ENCODE assay signal across 8 cellular contexts in genomic region chr1:162213281-162213909, GRCh38.
DNase-seq lines count a peak whose midpoint lies in the region; ATAC-seq and TF ChIP-seq lines count a peak whose summit lies in the region.
"Had no signal": no experiment of that assay in that cellular context is flagged by ENCODE, and none has a peak within 500 bp of the region (broad histone marks: within the 10 kb centered on the region; RNA-seq: fewer than 3 reads in every experiment).

No MANE protein-coding gene starts in this region.

- in situ Hi-C loops in transverse colon (cut with MboI; ENCODE audit: low pct_ligation_motif_present in 1 of 4, low pct_unique_long_range_greater_than_20kb in 1 of 4, low sequenced_read_pairs in 3 of 4) = no loop called here

- 0 out of 2 replicates have a peak overlapping the region, but pooled peaks have one; percentile 1 for H2AFZ ChIP-seq in PC-3 (ENCODE audit: low read length)

- peak; percentile 94 for DNase-seq in PC-3
- DNase-seq in epithelial cell of proximal tubule (ENCODE audit: low read depth) = peak; percentile 33
- DNase-seq in mesothelial cell of epicardium (ENCODE audit: low spot score in 2 of 2, unreplicated experiment in 2 of 2) = no peak
- peak; percentile 70 for DNase-seq in transverse colon
- no peak for DNase-seq in effector CD8-positive, alpha-beta T cell (lab: John Stamatoyannopoulos, UW)
- DNase-seq in GF-D8 (lab: John Stamatoyannopoulos, UW) = no peak
- DNase-seq: activated CD4-positive, alpha-beta T cell treated with anti-CD3 and anti-CD28 coated beads for 1 hour had no signal

- H3K27ac ChIP-seq in PC-3 (ENCODE audit: low read length) (no peak overlapping the region), transverse colon (peak overlapping the region; percentile 56 to 85 (median 67))

- TF ChIP-seq CTCF in PC-3 (conservative IDR thresholded peaks at IDR 0.05; ENCODE audit: low read depth, low read length) (no peak), epithelial cell of proximal tubule (conservative IDR thresholded peaks at IDR 0.05; ENCODE audit: low read depth, low read length) (no peak), mesothelial cell of epicardium (IDR thresholded peaks at IDR 0.05; ENCODE audit: unreplicated experiment) (no peak), transverse colon (IDR thresholded peaks at IDR 0.05) (no peak)

- H3K4me1 Mint-ChIP-seq in mesothelial cell of epicardium = peaks cover 40% of the 10 kb centered on the region

- H3K4me2 ChIP-seq in PC-3 (ENCODE audit: low read length) = peak overlapping the region; percentile 39

- WGBS in transverse colon (ENCODE audit: low coverage in 1 of 2), 2 donors = 14 to 32% methylated on average over 1 to 7 of the region's 7 CpGs

- no peak for TF ChIP-seq POLR2A in transverse colon (IDR thresholded peaks at IDR 0.05)

- no peaks in the 10 kb centered on the region for H3F3A ChIP-seq in PC-3 (ENCODE audit: low read length, unreplicated experiment)

- H3K27me3 ChIP-seq in PC-3 (ENCODE audit: low read length) = no peaks in the 10 kb centered on the region
- no peaks in the 10 kb centered on the region for H3K27me3 ChIP-seq in transverse colon

- H4K20me1 ChIP-seq in PC-3 (ENCODE audit: low read length) = 0 out of 2 replicates have a peak, but pooled peaks cover 3% of the 10 kb centered on the region

- H3K36me3 ChIP-seq in PC-3 (ENCODE audit: low read depth, low read length) (no peaks in the 10 kb centered on the region), transverse colon (no peaks in the 10 kb centered on the region)

- H3K4me1 ChIP-seq in PC-3 (ENCODE audit: insufficient read depth, low read length) (peaks cover 19% of the 10 kb centered on the region), transverse colon (peaks cover 18 to 56% (median 34%) of the 10 kb centered on the region in 4 donors)

- H3K9me3 ChIP-seq in PC-3 (ENCODE audit: low read length) = no peaks in the 10 kb centered on the region
- no peaks in the 10 kb centered on the region for H3K9me3 ChIP-seq in transverse colon

- no TSS peak for BruUV-seq in PC-3 (replicated peaks; lab: Mats Ljungman, UMichigan)

- no peak overlapping the region for H3K4me3 ChIP-seq in PC-3 (ENCODE audit: low read length)
- H3K4me3 ChIP-seq in epithelial cell of proximal tubule (ENCODE audit: low read depth, low read length) = no peak overlapping the region
- no peak overlapping the region for H3K4me3 ChIP-seq in transverse colon

- H3K9me3 Mint-ChIP-seq in mesothelial cell of epicardium = no peaks in the 10 kb centered on the region

- POLR2A ChIA-PET in PC-3 (lab: Charles Lee; ENCODE audit: unreplicated experiment) = interaction anchor here (0.6 kb wide), 1 partner anchor 11 kb away, joined by 3 read pairs; no protein-coding TSS in a partner anchor

- TF ChIP-seq EP300 in transverse colon (IDR thresholded peaks at IDR 0.05; ENCODE audit: low read depth) = no peak

- no peaks in the 10 kb centered on the region for H3K27me3 Mint-ChIP-seq in mesothelial cell of epicardium (ENCODE audit: low read depth)

- ATAC-seq in PC-3 (peak; percentile 87), HG02981 (IDR thresholded peaks at IDR 0.05; ENCODE audit: unreplicated experiment) (no peak)

- H3K4me3 Mint-ChIP-seq in mesothelial cell of epicardium = no peak overlapping the region

- no peaks in the 10 kb centered on the region for H3K36me3 Mint-ChIP-seq in mesothelial cell of epicardium

- H3K9me2 ChIP-seq in PC-3 (replicated peaks; ENCODE audit: low read length) = no peaks in the 10 kb centered on the region

- H3K79me2 ChIP-seq in PC-3 (ENCODE audit: low read length) = no peaks in the 10 kb centered on the region

- CTCF ChIA-PET in PC-3 (lab: Charles Lee) = interaction anchor here (0.7 to 1.5 kb wide), 4 partner anchors 131 to 177 kb away, joined by 3 to 6 read pairs (median 4); partner anchors contain the start of gene NOS1AP

- no peak overlapping the region for H3K9ac ChIP-seq in PC-3 (ENCODE audit: low read length)

- intact Hi-C loops in PC-3 (cut with micrococcal nuclease) = loop anchor here (1.0 to 5.0 kb wide), 2 partner anchors 31 to 71 kb away; no protein-coding TSS in a partner anchor
- intact Hi-C loops in transverse colon (cut with DNase I; ENCODE audit: low total_unique reads) = no loop called here

- H3K27ac Mint-ChIP-seq in mesothelial cell of epicardium = peak overlapping the region; percentile 96

Comparison
In these comparisons a context has a peak if more than half of its experiments do, and no peak if none do; other contexts are left out.
1. DNase-seq: peak in PC-3 (single experiment), epithelial cell of proximal tubule (single experiment) and transverse colon (single experiment); none in mesothelial cell of epicardium (0 of 2), effector CD8-positive, alpha-beta T cell (single experiment) and GF-D8 (single experiment).